In genomic region chr1:30798389-30798951, GRCh38 we compare ENCODE assay signal across 1 cellular context.
TF ChIP-seq lines count a peak whose summit lies in the region.

No MANE protein-coding gene starts in this region.

TF ChIP-seq in HepG2, 621 proteins besides CTCF, POLR2A, EP300 and RAD21:
- TF ChIP-seq IRF1 (CRISPR knock-in tag; IDR thresholded peaks at IDR 0.05; ENCODE audit: low read depth) = no peak
- TF ChIP-seq GABPA (IDR thresholded peaks at IDR 0.05; ENCODE audit: low read depth, low read length) = no peak
- no peak for TF ChIP-seq GABPA (CRISPR knock-in tag; IDR thresholded peaks at IDR 0.05; ENCODE audit: low read depth)
- TF ChIP-seq DZIP1 (CRISPR knock-in tag; IDR thresholded peaks at IDR 0.05) = no peak
- TF ChIP-seq PBX3 (CRISPR knock-in tag; IDR thresholded peaks at IDR 0.05; ENCODE audit: borderline replicate concordance) = no peak
- TF ChIP-seq ZMYM4 (CRISPR knock-in tag; IDR thresholded peaks at IDR 0.05) = no peak
- no peak for TF ChIP-seq FLYWCH1 (CRISPR knock-in tag; IDR thresholded peaks at IDR 0.05)
- TF ChIP-seq GMEB1 (CRISPR knock-in tag; IDR thresholded peaks at IDR 0.05; ENCODE audit: borderline replicate concordance) = no peak
- TF ChIP-seq ZNF260 (CRISPR knock-in tag; IDR thresholded peaks at IDR 0.05; ENCODE audit: borderline replicate concordance, low read depth) = no peak
- no peak for TF ChIP-seq TBX3 (IDR thresholded peaks at IDR 0.05; ENCODE audit: borderline replicate concordance)
- TF ChIP-seq PHB2 (IDR thresholded peaks at IDR 0.05; ENCODE audit: partially characterized antibody) = no peak
- TF ChIP-seq ATF4 (CRISPR knock-in tag; IDR thresholded peaks at IDR 0.05) = no peak
- no peak for TF ChIP-seq ZBTB8A (CRISPR knock-in tag; IDR thresholded peaks at IDR 0.05; ENCODE audit: borderline replicate concordance, low read depth)
- TF ChIP-seq RBFOX2 (IDR thresholded peaks at IDR 0.05; ENCODE audit: low read depth, low read length) = no peak
- TF ChIP-seq ZNF709 (CRISPR knock-in tag; IDR thresholded peaks at IDR 0.05) = no peak
- no peak for TF ChIP-seq NFKBIZ (CRISPR knock-in tag; IDR thresholded peaks at IDR 0.05)
- no peak for TF ChIP-seq HDAC2 (CRISPR knock-in tag; IDR thresholded peaks at IDR 0.05)
